Comparison of ENCODE assay signal across 8 cellular contexts in the genomic region with DNA sequence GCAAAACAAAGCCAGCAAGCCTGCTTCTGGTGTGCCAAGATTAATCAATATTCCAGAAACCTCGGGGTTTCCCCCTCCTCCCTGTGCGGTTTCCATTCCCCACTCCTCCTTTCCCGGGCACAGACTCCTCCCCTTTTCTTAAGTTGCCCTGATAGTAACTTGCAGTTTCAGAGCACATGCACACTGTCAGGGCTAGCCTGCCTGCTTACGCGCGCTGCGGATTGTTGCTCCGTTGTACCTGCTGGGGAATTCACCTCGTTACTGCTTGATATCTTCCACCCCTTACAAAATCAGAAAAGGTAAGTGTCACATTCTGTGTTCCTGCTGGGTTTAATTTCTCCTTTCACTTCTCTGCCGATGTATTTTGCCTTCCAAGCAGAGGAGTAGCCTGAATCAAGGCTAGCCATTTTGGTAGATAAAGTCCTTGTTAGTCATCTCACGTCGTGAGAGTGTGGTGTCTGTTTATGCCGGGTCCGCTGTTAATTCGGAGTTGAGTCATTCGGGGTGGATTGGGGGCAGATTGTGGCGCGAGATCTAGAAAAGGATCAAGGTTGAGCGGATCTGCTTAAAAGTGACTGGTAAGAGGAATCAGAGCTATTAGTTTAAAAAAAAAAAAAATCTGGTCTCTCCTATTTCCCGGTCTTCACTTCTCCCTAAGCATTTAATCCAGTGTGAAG. TPM values are rescaled to one million over a fixed set of nuclear protein-coding genes. Genes with fewer than 3 reads are reported as not detected.
A peak's percentile ranks its signal among the peaks of the same experiment; 100 is the strongest.
DNase-seq lines count a peak whose midpoint lies in the region; ATAC-seq and TF ChIP-seq lines count a peak whose summit lies in the region.

A gene (plus strand): TSS at position 170 of the 677 bp plus-strand sequence. CDS start 1,818 bp downstream, outside the sequence.

- peak within 1 kb of the TSS; percentile 85 for H3K27ac Mint-ChIP-seq in mesothelial cell of epicardium
- H3K27ac Mint-ChIP-seq in stimulated activated effector memory CD8-positive, alpha-beta T cell treated with anti-CD3 and anti-CD28 coated beads, Interleukin-12 subunit alpha, Interleukin-12 subunit beta, amount 100 ng/mL, for 72 hours = no peak within 1 kb of the TSS

- peaks cover 54% of the 10 kb centered on the region for H3K4me1 Mint-ChIP-seq in mesothelial cell of epicardium
- H3K4me1 Mint-ChIP-seq in stimulated activated effector memory CD8-positive, alpha-beta T cell treated with anti-CD3 and anti-CD28 coated beads, Interleukin-12 subunit alpha, Interleukin-12 subunit beta, amount 100 ng/mL, for 72 hours = peaks cover 12% of the 10 kb centered on the region

- H3K4me3 ChIP-seq in GM12864 (ENCODE audit: low read depth, low read length) = peak within 1 kb of the TSS; percentile 51
- peak within 1 kb of the TSS; percentile 84 for H3K4me3 ChIP-seq in HUES64 (ENCODE audit: low read length)

- 0 out of 2 replicates have a peak within 1 kb of the TSS, but pooled peaks have one; percentile 19 for H3K27ac ChIP-seq in HUES64 (ENCODE audit: low read depth, low read length)

- H3K36me3 Mint-ChIP-seq in mesothelial cell of epicardium = peaks cover 10% of the 10 kb centered on the region
- H3K36me3 Mint-ChIP-seq in stimulated activated effector memory CD8-positive, alpha-beta T cell treated with anti-CD3 and anti-CD28 coated beads, Interleukin-12 subunit alpha, Interleukin-12 subunit beta, amount 100 ng/mL, for 72 hours = no peaks in the 10 kb centered on the region

- no peaks in the 10 kb centered on the region for H3K9me3 ChIP-seq in HUES64 (ENCODE audit: insufficient read depth, low read depth, low read length)

- TF ChIP-seq CTCF in GM12864 (IDR thresholded peaks at IDR 0.05; ENCODE audit: low read depth, low read length, missing control alignments) (no peak), mesothelial cell of epicardium (IDR thresholded peaks at IDR 0.05; ENCODE audit: unreplicated experiment) (no peak)

- peak within 1 kb of the TSS; percentile 87 for H3K4me3 Mint-ChIP-seq in mesothelial cell of epicardium
- peak within 1 kb of the TSS; percentile 67 for H3K4me3 Mint-ChIP-seq in stimulated activated effector memory CD8-positive, alpha-beta T cell treated with anti-CD3 and anti-CD28 coated beads, Interleukin-12 subunit alpha, Interleukin-12 subunit beta, amount 100 ng/mL, for 72 hours

- ATAC-seq in GM21717 (IDR thresholded peaks at IDR 0.05; ENCODE audit: unreplicated experiment) = peak; percentile 95
- ATAC-seq in stimulated activated effector memory CD8-positive, alpha-beta T cell treated with anti-CD3 and anti-CD28 coated beads, Interleukin-12 subunit alpha, Interleukin-12 subunit beta, amount 100 ng/mL, for 72 hours = peak; percentile 94

- peaks cover 53% of the 10 kb centered on the region for H3K4me1 ChIP-seq in HUES64 (ENCODE audit: insufficient read depth, low read length)

- H3K27me3 Mint-ChIP-seq in mesothelial cell of epicardium (ENCODE audit: low read depth) = no peaks in the 10 kb centered on the region

- peaks cover 31% of the 10 kb centered on the region for H3K36me3 ChIP-seq in HUES64 (ENCODE audit: insufficient read depth, low read length)

- no peaks in the 10 kb centered on the region for H3K9me3 Mint-ChIP-seq in mesothelial cell of epicardium
- H3K9me3 Mint-ChIP-seq in stimulated activated effector memory CD8-positive, alpha-beta T cell treated with anti-CD3 and anti-CD28 coated beads, Interleukin-12 subunit alpha, Interleukin-12 subunit beta, amount 100 ng/mL, for 72 hours = no peaks in the 10 kb centered on the region

- peak; percentile 10 for DNase-seq in GM12864 (ENCODE audit: low read depth)
- peak; percentile 32 for DNase-seq in UCSD-AML1 (lab: John Stamatoyannopoulos, UW; ENCODE audit: unreplicated experiment)
- DNase-seq in epidermal melanocyte (ENCODE audit: insufficient read length, low spot score) = peak; percentile 75
- peak; percentile 31 to 62 for DNase-seq in mesothelial cell of epicardium (ENCODE audit: low spot score in 2 of 2, unreplicated experiment in 2 of 2)
- peak; percentile 5 to 57 for DNase-seq in stimulated activated effector memory CD8-positive, alpha-beta T cell treated with anti-CD3 and anti-CD28 coated beads, Interleukin-12 subunit alpha, Interleukin-12 subunit beta, amount 100 ng/mL, for 72 hours (ENCODE audit: low spot score in 2 of 2)
- DNase-seq in NCI-H1092 treated with DMSO at 0.1 percent for 48 hours (lab: John Stamatoyannopoulos, UW) = no peak

- WGBS in HUES64 = under 1% methylated on average over 20 of the region's 20 CpGs

- H3K27me3 ChIP-seq in HUES64 (ENCODE audit: insufficient read depth, low read length) = no peaks in the 10 kb centered on the region

- peak within 1 kb of the TSS; percentile 83 for H3K9ac ChIP-seq in HUES64 (ENCODE audit: low read depth, low read length)

RNA-seq across cellular contexts. Expression of the gene that starts here (rescaled TPM):
- 16.2 TPM for polyA plus RNA-seq in HUES64 (2013, experiment 1 of 2)
- 13.7 TPM for polyA plus RNA-seq in HUES64 (2013, experiment 2 of 2)
- total RNA-seq in mesothelial cell of epicardium = 55.0 to 59.4 TPM (median 56.3 TPM) in 3 replicates
